ENCODE assay signal across 8 cellular contexts in the genomic region with DNA sequence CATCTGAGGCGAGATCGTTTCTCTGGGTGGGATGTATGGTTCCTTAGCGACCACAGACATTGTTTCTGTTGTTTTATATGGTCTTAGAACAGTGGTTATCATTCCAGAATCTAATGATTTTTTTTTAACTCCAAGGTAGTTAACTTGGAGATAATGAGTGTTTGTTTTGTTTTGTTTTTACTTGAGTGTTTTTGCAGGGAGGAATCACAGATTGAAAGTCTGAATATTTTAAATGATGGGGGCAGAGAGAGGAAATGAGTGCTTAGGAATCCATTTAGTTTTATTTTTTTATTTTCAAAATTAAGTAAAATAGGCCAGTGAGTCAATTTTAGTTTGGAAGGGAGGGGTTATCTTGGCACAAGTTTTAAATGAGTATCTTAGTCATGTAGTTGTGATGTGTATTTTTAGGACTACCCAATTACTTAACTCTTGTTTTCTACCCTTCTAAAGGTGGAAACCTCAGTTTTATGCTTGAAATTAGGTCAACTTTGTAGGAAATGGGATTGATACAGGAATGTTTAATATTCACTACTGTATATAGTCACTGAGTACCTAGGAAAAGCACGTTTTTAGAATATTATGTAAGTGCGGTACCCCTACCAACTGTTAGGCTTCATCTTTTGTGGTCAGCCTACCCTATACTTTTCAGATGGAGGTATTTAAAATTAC. TPM values are rescaled to one million over a fixed set of nuclear protein-coding genes. Genes with fewer than 3 reads are reported as not detected.
DNase-seq lines count a peak whose midpoint lies in the region; ATAC-seq and TF ChIP-seq lines count a peak whose summit lies in the region.

No MANE protein-coding gene starts in this region.

- peak overlapping the region; percentile 96 for H3K27ac ChIP-seq in thymus (ENCODE audit: low read depth)

- H3K27me3 ChIP-seq in kidney epithelial cell (ENCODE audit: control insufficient read depth, insufficient read depth, low read length) (no peaks in the 10 kb centered on the region), thymus (ENCODE audit: control insufficient read depth, insufficient read depth) (no peaks in the 10 kb centered on the region)

- H3K27me3 Mint-ChIP-seq in activated CD4-positive, alpha-beta T cell treated with anti-CD3 and anti-CD28 coated beads, Interleukin-2, amount 10 ng/mL, durations not matched to agents 7 days and 5 days = no peaks in the 10 kb centered on the region

- peak overlapping the region; percentile 78 for H3K4me3 ChIP-seq in kidney epithelial cell (ENCODE audit: low read depth, low read length)
- peak overlapping the region; percentile 99 for H3K4me3 ChIP-seq in thymus (ENCODE audit: low read length)

- 20% methylated on average over 5 of the region's 5 CpGs for WGBS in thymus

- no peak for ATAC-seq in HG02884 (IDR thresholded peaks at IDR 0.05; ENCODE audit: unreplicated experiment)

- TF ChIP-seq CTCF in kidney epithelial cell (IDR thresholded peaks at IDR 0.05; ENCODE audit: insufficient read depth, low read length, poor library complexity, severe bottlenecking) = no peak

- CTCF ChIA-PET in activated CD4-positive, alpha-beta T cell treated with anti-CD3 and anti-CD28 coated beads, Interleukin-2, amount 10 ng/mL, durations not matched to agents 7 days and 5 days (lab: Charles Lee) = interaction anchor here (0.6 kb wide), 1 partner anchor 66 kb away, joined by 3 read pairs; no protein-coding TSS in a partner anchor

- no peaks in the 10 kb centered on the region for H3K9me3 ChIP-seq in thymus (ENCODE audit: control insufficient read depth)

- peaks cover 4% of the 10 kb centered on the region for H3K4me1 ChIP-seq in thymus (ENCODE audit: control insufficient read depth, insufficient read depth, low read length)

- DNase-seq in activated CD4-positive, alpha-beta T cell treated with anti-CD3 and anti-CD28 coated beads, Interleukin-2, amount 10 ng/mL, durations not matched to agents 7 days and 5 days = no peak
- DNase-seq in activated CD4-positive, alpha-beta T cell treated with anti-CD3 and anti-CD28 coated beads for 48 hours = no peak
- peak; percentile 39 for DNase-seq in amniotic epithelial cell (ENCODE audit: low read depth)
- no peak for DNase-seq in kidney epithelial cell (ENCODE audit: low read depth)
- no peak for DNase-seq in NCI-H1417 treated with DMSO at 0.1 percent for 48 hours (lab: John Stamatoyannopoulos, UW)
- no peak for DNase-seq in DMS153 (lab: John Stamatoyannopoulos, UW)

- peak overlapping the region; percentile 84 for H3K4me3 Mint-ChIP-seq in activated CD4-positive, alpha-beta T cell treated with anti-CD3 and anti-CD28 coated beads, Interleukin-2, amount 10 ng/mL, durations not matched to agents 7 days and 5 days

- H3K36me3 ChIP-seq in kidney epithelial cell (ENCODE audit: control insufficient read depth, insufficient read depth, low read length) (no peaks in the 10 kb centered on the region), thymus (ENCODE audit: control insufficient read depth, insufficient read depth) (no peaks in the 10 kb centered on the region)

- peak overlapping the region; percentile 92 for H3K27ac Mint-ChIP-seq in activated CD4-positive, alpha-beta T cell treated with anti-CD3 and anti-CD28 coated beads, Interleukin-2, amount 10 ng/mL, durations not matched to agents 7 days and 5 days

- POLR2A ChIA-PET in activated CD4-positive, alpha-beta T cell treated with anti-CD3 and anti-CD28 coated beads, Interleukin-2, amount 10 ng/mL, durations not matched to agents 7 days and 5 days (lab: Charles Lee) = no interaction called here

- peaks cover 14% of the 10 kb centered on the region for H3K36me3 Mint-ChIP-seq in activated CD4-positive, alpha-beta T cell treated with anti-CD3 and anti-CD28 coated beads, Interleukin-2, amount 10 ng/mL, durations not matched to agents 7 days and 5 days (ENCODE audit: low read depth)

- H3K4me1 Mint-ChIP-seq in activated CD4-positive, alpha-beta T cell treated with anti-CD3 and anti-CD28 coated beads, Interleukin-2, amount 10 ng/mL, durations not matched to agents 7 days and 5 days = peaks cover 47% of the 10 kb centered on the region

- H3K9me3 Mint-ChIP-seq in activated CD4-positive, alpha-beta T cell treated with anti-CD3 and anti-CD28 coated beads, Interleukin-2, amount 10 ng/mL, durations not matched to agents 7 days and 5 days = no peaks in the 10 kb centered on the region

RNA-seq across cellular contexts. Expression of a gene that starts 2.0 kb away (rescaled TPM):
- total RNA-seq in activated CD4-positive, alpha-beta T cell treated with anti-CD3 and anti-CD28 coated beads, Interleukin-2, amount 10 ng/mL, durations not matched to agents 7 days and 5 days = 10 to 100 TPM; 33.1 to 36.6 TPM
- 33.8 and 34.2 TPM in 2 replicates for total RNA-seq in kidney epithelial cell
- polyA plus RNA-seq in thymus = 30.1 TPM

RNA-seq across cellular contexts. Expression of a gene that starts 23.6 kb away (rescaled TPM):
- not detected for total RNA-seq in activated CD4-positive, alpha-beta T cell treated with anti-CD3 and anti-CD28 coated beads, Interleukin-2, amount 10 ng/mL, durations not matched to agents 7 days and 5 days
- 1.1 and 5.1 TPM in 2 replicates for total RNA-seq in kidney epithelial cell
- 2.6 TPM for polyA plus RNA-seq in thymus
